In genomic region chr5:55437859-55438206, GRCh38 we compare ENCODE assay signal across 10 cellular contexts.
DNase-seq lines count a peak whose midpoint lies in the region; ATAC-seq and TF ChIP-seq lines count a peak whose summit lies in the region.
"Had no signal": no experiment of that assay in that cellular context is flagged by ENCODE, and none has a peak within 500 bp of the region (broad histone marks: within the 10 kb centered on the region; RNA-seq: fewer than 3 reads in every experiment).

No MANE protein-coding gene starts in this region.

- WGBS in HUES64: 97% methylated on average over 2 of the region's 2 CpGs
- 81% methylated on average over 2 of the region's 2 CpGs for WGBS in smooth muscle cell (ENCODE audit: low lambda C conversion rate)

- H3K4me2 ChIP-seq in smooth muscle cell: peak overlapping the region; percentile 58

- no peak for DNase-seq in caudate nucleus (lab: John Stamatoyannopoulos, UW)
- no peak for DNase-seq in left lobe of liver (ENCODE audit: low spot score)
- no peak for DNase-seq in smooth muscle cell (lab: John Stamatoyannopoulos, UW; ENCODE audit: unreplicated experiment)
- no peak for DNase-seq in NCI-H1417 treated with DMSO at 0.1 percent for 48 hours (lab: John Stamatoyannopoulos, UW)
- no peak for DNase-seq in EL
- no peak for DNase-seq in central memory CD4-positive, alpha-beta T cell
- DNase-seq: activated T-cell treated with anti-CD3 and anti-CD28 coated beads for 4 hours, NCI-H1694 treated with DMSO at 0.1 percent for 48 hours had no signal

- H3F3A ChIP-seq in smooth muscle cell (ENCODE audit: low read depth): peaks cover 26% of the 10 kb centered on the region

- H3K27me3 ChIP-seq in HUES64 (ENCODE audit: insufficient read depth, low read length): no peaks in the 10 kb centered on the region
- no peaks in the 10 kb centered on the region for H3K27me3 ChIP-seq in smooth muscle cell (ENCODE audit: low read depth)

- H4K20me1 ChIP-seq in smooth muscle cell (ENCODE audit: low read depth): no peaks in the 10 kb centered on the region

- H3K9ac ChIP-seq in HUES64 (ENCODE audit: low read depth, low read length): peak overlapping the region; percentile 32; the same call in 1 of the 2 replicates
- peak overlapping the region; percentile 22 for H3K9ac ChIP-seq in smooth muscle cell (ENCODE audit: low read depth)

- peaks cover 5% of the 10 kb centered on the region for H3K9me3 ChIP-seq in HUES64 (ENCODE audit: insufficient read depth, low read depth, low read length)
- H3K9me3 ChIP-seq in smooth muscle cell (replicated peaks; ENCODE audit: low read depth): no peaks in the 10 kb centered on the region

- no peak for TF ChIP-seq CTCF in smooth muscle cell (IDR thresholded peaks at IDR 0.05; ENCODE audit: borderline replicate concordance, insufficient read depth, poor library complexity, severe bottlenecking)

- H3K4me1 ChIP-seq in HUES64 (ENCODE audit: insufficient read depth, low read length): peaks cover 45% of the 10 kb centered on the region
- H3K4me1 ChIP-seq in smooth muscle cell (ENCODE audit: low read depth): peaks cover 30% of the 10 kb centered on the region

- H2AFZ ChIP-seq in smooth muscle cell (ENCODE audit: low read depth): no peak overlapping the region

- peaks cover 45% of the 10 kb centered on the region for H3K36me3 ChIP-seq in HUES64 (ENCODE audit: insufficient read depth, low read length)
- no peaks in the 10 kb centered on the region for H3K36me3 ChIP-seq in smooth muscle cell (ENCODE audit: low read depth)

- H3K27ac ChIP-seq in HUES64 (ENCODE audit: low read depth, low read length) (peak overlapping the region; percentile 88), caudate nucleus (ENCODE audit: low read depth, low read length) (peak overlapping the region; percentile 87), smooth muscle cell (ENCODE audit: low read depth) (peak overlapping the region; percentile 92)

- ATAC-seq in left lobe of liver (peak; percentile 29), GM18519 (IDR thresholded peaks at IDR 0.05; ENCODE audit: low FRiP score, unreplicated experiment) (no peak)

- no peak overlapping the region for H3K4me3 ChIP-seq in HUES64 (ENCODE audit: low read length)
- no peak overlapping the region for H3K4me3 ChIP-seq in smooth muscle cell

- no peaks in the 10 kb centered on the region for H3K79me2 ChIP-seq in smooth muscle cell (ENCODE audit: low read depth)
